In the genomic region with DNA sequence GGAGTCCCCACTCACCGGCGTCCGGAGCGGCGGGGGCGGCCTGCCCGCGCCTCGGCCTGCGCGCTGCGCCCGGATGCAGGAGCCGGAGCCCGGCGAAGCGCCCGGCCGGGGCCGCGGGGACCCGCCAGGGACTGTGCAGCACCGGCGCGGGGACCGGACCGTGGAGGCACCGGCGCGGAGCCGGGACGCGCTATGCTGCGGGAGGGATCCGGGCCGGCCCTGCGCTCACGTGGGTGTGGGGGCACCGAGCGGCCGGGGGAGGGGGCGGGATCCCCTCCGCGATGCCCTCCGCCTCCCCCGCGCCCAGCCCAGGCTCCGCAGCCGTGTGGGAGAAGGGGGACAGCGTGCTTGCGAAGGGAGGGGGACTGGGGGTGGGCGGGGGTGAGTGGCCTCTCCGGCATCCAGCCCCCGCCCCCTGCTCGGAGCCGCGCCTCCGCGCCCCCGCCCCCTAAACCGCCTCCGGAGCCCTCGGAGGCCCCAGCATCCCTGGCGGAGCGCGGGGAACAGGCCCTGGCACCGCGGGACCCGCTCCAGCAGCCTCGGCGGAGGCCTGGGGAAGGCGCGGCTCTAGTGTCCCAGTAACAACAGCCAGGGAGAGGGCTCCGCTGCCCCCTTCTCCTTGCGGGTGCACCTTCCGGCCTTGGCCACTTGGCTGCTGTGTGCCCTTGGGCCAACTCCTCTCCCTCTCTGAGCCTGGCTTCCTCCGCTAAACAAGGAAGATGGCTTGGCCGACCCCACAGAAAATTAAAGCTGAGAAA, we compare ENCODE assay signal across 1 cellular context.
TF ChIP-seq lines count a peak whose summit lies in the region.

A gene (minus strand): TSS at position 367 of the 758 bp plus-strand sequence. CDS start 6,954 bp downstream, outside the sequence.

TF ChIP-seq in WTC11, 78 proteins besides CTCF, POLR2A, EP300 and RAD21 (continued from another document):
- TF ChIP-seq, protein P1, sequence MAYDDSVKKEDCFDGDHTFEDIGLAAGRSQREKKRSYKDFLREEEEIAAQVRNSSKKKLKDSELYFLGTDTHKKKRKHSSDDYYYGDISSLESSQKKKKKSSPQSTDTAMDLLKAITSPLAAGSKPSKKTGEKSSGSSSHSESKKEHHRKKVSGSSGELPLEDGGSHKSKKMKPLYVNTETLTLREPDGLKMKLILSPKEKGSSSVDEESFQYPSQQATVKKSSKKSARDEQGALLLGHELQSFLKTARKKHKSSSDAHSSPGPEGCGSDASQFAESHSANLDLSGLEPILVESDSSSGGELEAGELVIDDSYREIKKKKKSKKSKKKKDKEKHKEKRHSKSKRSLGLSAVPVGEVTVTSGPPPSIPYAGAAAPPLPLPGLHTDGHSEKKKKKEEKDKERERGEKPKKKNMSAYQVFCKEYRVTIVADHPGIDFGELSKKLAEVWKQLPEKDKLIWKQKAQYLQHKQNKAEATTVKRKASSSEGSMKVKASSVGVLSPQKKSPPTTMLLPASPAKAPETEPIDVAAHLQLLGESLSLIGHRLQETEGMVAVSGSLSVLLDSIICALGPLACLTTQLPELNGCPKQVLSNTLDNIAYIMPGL (CRISPR knock-in tag; IDR thresholded peaks at IDR 0.05), result no peak
- TF ChIP-seq NR3C1 (CRISPR knock-in tag; conservative IDR thresholded peaks at IDR 0.05; ENCODE audit: low read depth), result no peak
- TF ChIP-seq ZNF423 (CRISPR knock-in tag; IDR thresholded peaks at IDR 0.05), result 0 out of 2 replicates have a peak, but pooled peaks have one; percentile 7
- TF ChIP-seq NR2C2 (CRISPR knock-in tag; IDR thresholded peaks at IDR 0.05), result no peak
- TF ChIP-seq, protein P2, sequence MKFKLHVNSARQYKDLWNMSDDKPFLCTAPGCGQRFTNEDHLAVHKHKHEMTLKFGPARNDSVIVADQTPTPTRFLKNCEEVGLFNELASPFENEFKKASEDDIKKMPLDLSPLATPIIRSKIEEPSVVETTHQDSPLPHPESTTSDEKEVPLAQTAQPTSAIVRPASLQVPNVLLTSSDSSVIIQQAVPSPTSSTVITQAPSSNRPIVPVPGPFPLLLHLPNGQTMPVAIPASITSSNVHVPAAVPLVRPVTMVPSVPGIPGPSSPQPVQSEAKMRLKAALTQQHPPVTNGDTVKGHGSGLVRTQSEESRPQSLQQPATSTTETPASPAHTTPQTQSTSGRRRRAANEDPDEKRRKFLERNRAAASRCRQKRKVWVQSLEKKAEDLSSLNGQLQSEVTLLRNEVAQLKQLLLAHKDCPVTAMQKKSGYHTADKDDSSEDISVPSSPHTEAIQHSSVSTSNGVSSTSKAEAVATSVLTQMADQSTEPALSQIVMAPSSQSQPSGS (CRISPR knock-in tag; IDR thresholded peaks at IDR 0.05; ENCODE audit: borderline replicate concordance, low read depth), result no peak
- TF ChIP-seq, protein P3, sequence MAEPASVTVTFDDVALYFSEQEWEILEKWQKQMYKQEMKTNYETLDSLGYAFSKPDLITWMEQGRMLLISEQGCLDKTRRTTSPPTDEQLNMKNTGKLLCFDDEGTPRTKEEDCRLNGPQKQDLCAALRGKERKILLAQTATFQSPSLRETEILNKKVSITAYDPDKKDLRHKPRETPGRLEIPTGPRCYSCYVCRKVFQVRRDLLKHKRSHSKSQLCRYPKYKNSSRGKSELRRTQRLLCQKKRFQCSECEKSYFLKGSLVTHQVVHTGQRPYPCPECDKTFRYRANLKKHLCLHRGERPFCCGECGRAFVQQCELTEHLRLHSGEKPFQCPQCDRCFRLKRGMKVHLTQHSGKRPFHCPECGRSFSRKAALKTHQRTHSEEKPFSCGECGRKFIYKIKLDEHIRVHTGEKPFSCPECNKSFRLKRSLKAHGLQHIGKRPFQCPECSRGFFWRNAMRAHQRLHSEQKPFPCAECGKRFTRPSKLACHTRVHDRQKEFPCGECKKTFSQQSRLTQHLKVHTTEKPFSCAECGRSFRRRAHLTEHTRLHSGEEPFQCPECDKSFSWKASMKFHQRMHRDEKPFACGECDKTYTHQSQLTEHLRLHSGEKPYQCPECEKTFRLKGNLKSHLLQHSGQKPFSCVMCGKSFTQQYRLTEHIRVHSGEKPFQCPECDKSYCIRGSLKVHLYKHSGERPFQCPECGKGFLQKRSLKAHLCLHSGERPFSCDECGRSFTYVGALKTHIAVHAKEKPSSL (CRISPR knock-in tag; conservative IDR thresholded peaks at IDR 0.05), result no peak
- peak; percentile 99 for TF ChIP-seq ZNF121 (CRISPR knock-in tag; IDR thresholded peaks at IDR 0.05)
